In genomic region chr4:1855334-1856070, GRCh38 we compare ENCODE assay signal across 7 cellular contexts. TPM values are rescaled to one million over a fixed set of nuclear protein-coding genes. Genes with fewer than 3 reads are reported as not detected.
DNase-seq lines count a peak whose midpoint lies in the region; ATAC-seq lines count a peak whose summit lies in the region.

No MANE protein-coding gene starts in this region.

- DNase-seq in SJCRH30 (peak; percentile 22 to 32), ureter (ENCODE audit: low spot score) (peak; percentile 54), AML-193 (lab: John Stamatoyannopoulos, UW) (no peak)

- peaks cover 1% of the 10 kb centered on the region for H3K27me3 Mint-ChIP-seq in dendritic cell treated with granulocyte-macrophage colony-stimulating factor and Interleukin-4, amounts not matched to agents 40 ng/mL and 50 ng/mL, for 4 days

- H3K27ac Mint-ChIP-seq in dendritic cell treated with granulocyte-macrophage colony-stimulating factor and Interleukin-4, amounts not matched to agents 40 ng/mL and 50 ng/mL, for 4 days: peak overlapping the region; percentile 79

- peak overlapping the region; percentile 68 for H3K4me3 ChIP-seq in SJCRH30
- H3K4me3 ChIP-seq in mesodermal cell (ENCODE audit: extremely low read depth, insufficient read depth, low read length, poor library complexity, severe bottlenecking): peak overlapping the region; percentile 75

- H3K9me3 ChIP-seq in SJCRH30 (replicated peaks) (no peaks in the 10 kb centered on the region), mesodermal cell (ENCODE audit: control insufficient read depth, low read length) (no peaks in the 10 kb centered on the region)

- H3K4me1 ChIP-seq in SJCRH30: no peaks in the 10 kb centered on the region; the same call in 1 of the 2 replicates
- no peaks in the 10 kb centered on the region for H3K4me1 ChIP-seq in mesodermal cell (ENCODE audit: control insufficient read depth, insufficient read depth, low read length, poor library complexity, severe bottlenecking)

- WGBS in mesodermal cell (ENCODE audit: insufficient coverage in 2 of 2), 2 experiments: 0 to 1% methylated on average over 78 to 88 of the region's 92 CpGs

- H3K27ac ChIP-seq in SJCRH30 (peak overlapping the region; percentile 14; the same call in 1 of the 2 replicates), mesodermal cell (ENCODE audit: low read depth, low read length, severe bottlenecking) (no peak overlapping the region)

- peaks cover 10% of the 10 kb centered on the region for H3K36me3 Mint-ChIP-seq in dendritic cell treated with granulocyte-macrophage colony-stimulating factor and Interleukin-4, amounts not matched to agents 40 ng/mL and 50 ng/mL, for 4 days (ENCODE audit: low read depth)

- H3K4me3 Mint-ChIP-seq in dendritic cell treated with granulocyte-macrophage colony-stimulating factor and Interleukin-4, amounts not matched to agents 40 ng/mL and 50 ng/mL, for 4 days: peak overlapping the region; percentile 80

- H3K9me3 Mint-ChIP-seq in dendritic cell treated with granulocyte-macrophage colony-stimulating factor and Interleukin-4, amounts not matched to agents 40 ng/mL and 50 ng/mL, for 4 days: no peaks in the 10 kb centered on the region

- intact Hi-C loops in dendritic cell treated with granulocyte-macrophage colony-stimulating factor and Interleukin-4, amounts not matched to agents 40 ng/mL and 50 ng/mL, for 4 days (cut with micrococcal nuclease): loop anchor here (2.0 kb wide), 2 partner anchors 15 to 43 kb away; partner anchors contain the start of gene NSD2

- peaks cover 53% of the 10 kb centered on the region for H3K4me1 Mint-ChIP-seq in dendritic cell treated with granulocyte-macrophage colony-stimulating factor and Interleukin-4, amounts not matched to agents 40 ng/mL and 50 ng/mL, for 4 days (ENCODE audit: low read depth)

- H3K36me3 ChIP-seq in SJCRH30: no peaks in the 10 kb centered on the region
- H3K36me3 ChIP-seq in mesodermal cell (ENCODE audit: control insufficient read depth, insufficient read depth, low read length): peaks cover 17% of the 10 kb centered on the region

- peak; percentile 24 for ATAC-seq in GM18907 (IDR thresholded peaks at IDR 0.05; ENCODE audit: unreplicated experiment)
- peak; percentile 1 for ATAC-seq in HG02798 (IDR thresholded peaks at IDR 0.05; ENCODE audit: poor library complexity, unreplicated experiment)

- H3K27me3 ChIP-seq in SJCRH30: no peaks in the 10 kb centered on the region

RNA-seq across cellular contexts. Expression of gene LETM1, which starts 0.5 kb away (rescaled TPM):
- 44.3 and 54.4 TPM in 2 replicates for total RNA-seq in SJCRH30 (2014; rRNA removed; shearing (Covaris generic))
- 19.3 TPM for polyA plus RNA-seq in mesodermal cell (2013, experiment 1 of 2)
- 18.9 TPM for polyA plus RNA-seq in mesodermal cell (2013, experiment 2 of 2)
- 56.1 TPM for total RNA-seq in ureter

RNA-seq across cellular contexts. Expression of gene NSD2, which starts 15.7 kb away (rescaled TPM):
- total RNA-seq in SJCRH30 (2014; rRNA removed; shearing (Covaris generic)): 120 and 138 TPM in 2 replicates
- polyA plus RNA-seq in mesodermal cell (2013, experiment 1 of 2): 72.4 TPM
- 67.5 TPM for polyA plus RNA-seq in mesodermal cell (2013, experiment 2 of 2)
- total RNA-seq in ureter: 41.5 TPM

Comparison
In these comparisons a context has a peak if more than half of its experiments do, and no peak if none do; other contexts are left out.
1. DNase-seq: peak in SJCRH30 (2 of 2) and ureter (single experiment); none in AML-193 (0 of 2).